In genomic region chr21:34129039-34129891, GRCh38 we compare ENCODE assay signal across 8 cellular contexts. TPM values are rescaled to one million over a fixed set of nuclear protein-coding genes. Genes with fewer than 3 reads are reported as not detected.
DNase-seq lines count a peak whose midpoint lies in the region; ATAC-seq, FAIRE-seq and TF ChIP-seq lines count a peak whose summit lies in the region.

No MANE protein-coding gene starts in this region.

- H3K9me3 Mint-ChIP-seq in CD4-positive, CD25-positive, alpha-beta regulatory T cell = peaks cover 0 to 6% (median 0%) of the 10 kb centered on the region in 7 donors
- peaks cover 5% of the 10 kb centered on the region for H3K9me3 Mint-ChIP-seq in activated CD8-positive, alpha-beta memory T cell treated with anti-CD3 and anti-CD28 coated beads, Interleukin-2, amount 10 ng/mL, durations not matched to agents 7 days and 5 days (ENCODE audit: low read depth)

- 47% methylated on average over 17 of the region's 17 CpGs; no CpG with 5 or more reads in 1 of the 2 experiments for WGBS in H1 (ENCODE audit: extremely low coverage in 1 of 2, insufficient coverage in 1 of 2, insufficient read length in 1 of 2, insufficient replicate concordance in 2 of 2, low coverage in 1 of 2, low lambda C conversion rate in 2 of 2, missing lambda C conversion rate in 1 of 2), 2 experiments

- no peaks in the 10 kb centered on the region for H3K23me2 ChIP-seq in H1 (ENCODE audit: low read depth, low read length)

- H3K27me3 ChIP-seq in CD4-positive, CD25-positive, alpha-beta regulatory T cell (ENCODE audit: control insufficient read depth, insufficient read depth, low read length) = no peaks in the 10 kb centered on the region
- no peaks in the 10 kb centered on the region for H3K27me3 ChIP-seq in H1 (replicated peaks in 1 of 4; ENCODE audit: control insufficient read depth in 3 of 4, extremely low read depth in 1 of 4, insufficient read depth in 3 of 4, low read length in 3 of 4)

- no peak overlapping the region for H3K23ac ChIP-seq in H1 (ENCODE audit: insufficient read length)

- H3K4me3 Mint-ChIP-seq in CD4-positive, CD25-positive, alpha-beta regulatory T cell = peak overlapping the region; percentile 46 to 74 (median 60)
- H3K4me3 Mint-ChIP-seq in activated CD8-positive, alpha-beta memory T cell treated with anti-CD3 and anti-CD28 coated beads, Interleukin-2, amount 10 ng/mL, durations not matched to agents 7 days and 5 days = peak overlapping the region; percentile 38

- peaks cover 56% of the 10 kb centered on the region for H3K4me1 ChIP-seq in CD4-positive, CD25-positive, alpha-beta regulatory T cell (ENCODE audit: control insufficient read depth, insufficient read depth, low read length, poor library complexity, severe bottlenecking)
- peaks cover 12 to 45% (median 37%) of the 10 kb centered on the region in 4 experiments for H3K4me1 ChIP-seq in H1 (replicated peaks in 1 of 4; ENCODE audit: control insufficient read depth in 3 of 4, insufficient read depth in 4 of 4, low read length in 3 of 4)

- peak; percentile 32 for FAIRE-seq in H1 (lab: Jason Lieb, UNC)

- no peaks in the 10 kb centered on the region for H3K9me3 ChIP-seq in CD4-positive, CD25-positive, alpha-beta regulatory T cell (ENCODE audit: control insufficient read depth in 2 of 2, low read length in 2 of 2)
- H3K9me3 ChIP-seq in H1 (ENCODE audit: insufficient read depth in 2 of 2, low read depth in 1 of 2, low read length in 1 of 2) = no peaks in the 10 kb centered on the region

- H2BK15ac ChIP-seq in H1 (ENCODE audit: low read length) = no peak overlapping the region

- peaks cover 35% of the 10 kb centered on the region for H3K36me3 Mint-ChIP-seq in CD4-positive, CD25-positive, alpha-beta regulatory T cell
- H3K36me3 Mint-ChIP-seq in activated CD8-positive, alpha-beta memory T cell treated with anti-CD3 and anti-CD28 coated beads, Interleukin-2, amount 10 ng/mL, durations not matched to agents 7 days and 5 days = peaks cover 80% of the 10 kb centered on the region

- H3K14ac ChIP-seq in H1 (ENCODE audit: insufficient read length) = no peak overlapping the region

- TF ChIP-seq EP300 in H1 (IDR thresholded peaks at IDR 0.05; ENCODE audit: borderline replicate concordance in 1 of 2, low read depth in 2 of 2, low read length in 2 of 2) = no peak

- 0 out of 2 replicates have a peak overlapping the region, but pooled peaks have one; percentile 4 for H2AK5ac ChIP-seq in H1 (ENCODE audit: low read depth, low read length)

- H3K79me1 ChIP-seq in H1 (ENCODE audit: low read depth, low read length) = peaks cover 12% of the 10 kb centered on the region

- peak overlapping the region; percentile 55 for H3K4me3 ChIP-seq in CD4-positive, CD25-positive, alpha-beta regulatory T cell (ENCODE audit: low read depth, low read length)
- peak overlapping the region in 3 of 4 experiments; percentile 18 to 41 (median 21); a peak in 3 of 8 replicates for H3K4me3 ChIP-seq in H1 (ENCODE audit: extremely low read depth in 1 of 4, insufficient read depth in 2 of 4, low read depth in 3 of 4, low read length in 4 of 4)

- ATAC-seq in CD4-positive, CD25-positive, alpha-beta regulatory T cell (ENCODE audit: low read depth in 2 of 2) = peak; percentile 96 to 97
- peak; percentile 97 for ATAC-seq in activated CD8-positive, alpha-beta memory T cell treated with anti-CD3 and anti-CD28 coated beads, Interleukin-2, amount 10 ng/mL, durations not matched to agents 7 days and 5 days
- ATAC-seq in HG03139 (IDR thresholded peaks at IDR 0.05; ENCODE audit: unreplicated experiment) (no peak), GM21737 (IDR thresholded peaks at IDR 0.05; ENCODE audit: unreplicated experiment) (no peak)

- H4K5ac ChIP-seq in H1 (ENCODE audit: insufficient read length, low read depth, low read length) = peak overlapping the region; percentile 11

- no peak overlapping the region for H2AFZ ChIP-seq in H1 (ENCODE audit: low read length)

- H3K18ac ChIP-seq in H1 (ENCODE audit: extremely low read depth, low read length) = peak overlapping the region; percentile 33; the same call in 1 of the 2 replicates

- H4K20me1 ChIP-seq in H1 (replicated peaks in 1 of 2; ENCODE audit: control insufficient read depth in 1 of 2, insufficient read depth in 2 of 2, low read length in 2 of 2) = peaks cover 0 to 9% of the 10 kb centered on the region in 2 experiments

- peaks cover 23 to 87% (median 76%) of the 10 kb centered on the region in 4 donors for H3K4me1 Mint-ChIP-seq in CD4-positive, CD25-positive, alpha-beta regulatory T cell
- peaks cover 59% of the 10 kb centered on the region for H3K4me1 Mint-ChIP-seq in activated CD8-positive, alpha-beta memory T cell treated with anti-CD3 and anti-CD28 coated beads, Interleukin-2, amount 10 ng/mL, durations not matched to agents 7 days and 5 days

- H2BK12ac ChIP-seq in H1 (ENCODE audit: low read depth, low read length) = peak overlapping the region; percentile 55; the same call in 1 of the 2 replicates

- peak overlapping the region; percentile 50 for H4K91ac ChIP-seq in H1 (replicated peaks; ENCODE audit: insufficient read length, low read length)

- peak overlapping the region in 1 of 4 experiments; percentile 45; a peak in 2 of 7 replicates for H3K9ac ChIP-seq in H1 (replicated peaks in 1 of 4; ENCODE audit: extremely low read depth in 1 of 4, low read depth in 3 of 4, low read length in 3 of 4)

- POLR2A ChIA-PET in H1 (lab: Charles Lee; ENCODE audit: partially characterized antibody) = interaction anchor here (0.8 to 3.6 kb wide), 3 partner anchors 70 to 182 kb away, joined by 3 to 10 read pairs (median 8); no protein-coding TSS in a partner anchor

- peak overlapping the region; percentile 81 for H2BK20ac ChIP-seq in H1 (ENCODE audit: low read length)

- peaks cover 30% of the 10 kb centered on the region for H3K36me3 ChIP-seq in CD4-positive, CD25-positive, alpha-beta regulatory T cell (ENCODE audit: control insufficient read depth, insufficient read depth, low read length)
- peaks cover 0 to 21% (median 4%) of the 10 kb centered on the region in 4 experiments; a peak in 4 of 8 replicates for H3K36me3 ChIP-seq in H1 (ENCODE audit: control insufficient read depth in 2 of 4, insufficient read depth in 4 of 4, low read length in 3 of 4)

- peak overlapping the region; percentile 71; the same call in 1 of the 2 replicates for H2BK5ac ChIP-seq in H1 (ENCODE audit: low read depth, low read length)

- peak overlapping the region; percentile 54 to 78 for H3K4me2 ChIP-seq in H1 (ENCODE audit: insufficient read depth in 1 of 2, low read depth in 2 of 2, low read length in 2 of 2)

- H2BK120ac ChIP-seq in H1 (replicated peaks; ENCODE audit: low read depth, low read length) = peak overlapping the region; percentile 76

- peak; percentile 33 to 89 (median 68) for DNase-seq in CD4-positive, CD25-positive, alpha-beta regulatory T cell
- peak; percentile 90 for DNase-seq in NCI-H2029 treated with DMSO at 0.1 percent for 48 hours (lab: John Stamatoyannopoulos, UW)
- DNase-seq in activated CD8-positive, alpha-beta memory T cell treated with anti-CD3 and anti-CD28 coated beads, Interleukin-2, amount 10 ng/mL, durations not matched to agents 7 days and 5 days = peak; percentile 83
- DNase-seq in H1 (ENCODE audit: low read depth in 1 of 2, low spot score in 2 of 2) = peak; percentile 5 to 50
- DNase-seq in middle frontal gyrus (ENCODE audit: extremely low spot score, low spot score) = peak; percentile 77
- DNase-seq in stimulated activated CD8-positive, alpha-beta memory T cell treated with anti-CD3 and anti-CD28 coated beads, Interleukin-2, amount 100 ng/mL, for 48 hours (ENCODE audit: low read depth in 2 of 2) = peak; percentile 33 to 55

- H3K27me3 Mint-ChIP-seq in CD4-positive, CD25-positive, alpha-beta regulatory T cell = no peaks in the 10 kb centered on the region
- H3K27me3 Mint-ChIP-seq in activated CD8-positive, alpha-beta memory T cell treated with anti-CD3 and anti-CD28 coated beads, Interleukin-2, amount 10 ng/mL, durations not matched to agents 7 days and 5 days = no peaks in the 10 kb centered on the region

- peak; percentile 36 to 40; a peak in 3 of 4 replicates for TF ChIP-seq RAD21 in H1 (IDR thresholded peaks at IDR 0.05 in 1 of 2, conservative IDR thresholded peaks at IDR 0.05 in 1 of 2; ENCODE audit: low read depth in 2 of 2, low read length in 2 of 2)

- H3K56ac ChIP-seq in H1 (replicated peaks; ENCODE audit: insufficient read length, low read depth, low read length) = peak overlapping the region; percentile 48

- TF ChIP-seq POLR2A in H1 (IDR thresholded peaks at IDR 0.05; ENCODE audit: control extremely low read depth in 1 of 2, low read depth in 2 of 2, low read length in 2 of 2) = no peak

- CTCF ChIA-PET in activated CD8-positive, alpha-beta memory T cell treated with anti-CD3 and anti-CD28 coated beads, Interleukin-2, amount 10 ng/mL, durations not matched to agents 7 days and 5 days (lab: Charles Lee) = interaction anchor here (0.7 to 2.2 kb wide), 14 partner anchors 8 to 219 kb away, joined by 3 to 18 read pairs (median 6); no protein-coding TSS in a partner anchor
- CTCF ChIA-PET in H1 (lab: Charles Lee; ENCODE audit: partially characterized antibody) = interaction anchor here (0.6 to 7.9 kb wide), 22 partner anchors 8 to 218 kb away, joined by 3 to 56 read pairs (median 4); partner anchors contain the start of genes MRPS6 and SLC5A3

- H4K8ac ChIP-seq in H1 (ENCODE audit: extremely low read depth, insufficient read depth, low read length) = no peak overlapping the region

- H3K4ac ChIP-seq in H1 (replicated peaks; ENCODE audit: insufficient read length, low read depth, low read length) = no peak overlapping the region

- peaks cover 3 to 73% of the 10 kb centered on the region in 2 experiments for H3K79me2 ChIP-seq in H1 (ENCODE audit: control insufficient read depth in 1 of 2, insufficient read depth in 2 of 2, low read length in 2 of 2)

- peak overlapping the region; percentile 68 to 85 (median 84) for H3K27ac Mint-ChIP-seq in CD4-positive, CD25-positive, alpha-beta regulatory T cell
- H3K27ac Mint-ChIP-seq in activated CD8-positive, alpha-beta memory T cell treated with anti-CD3 and anti-CD28 coated beads, Interleukin-2, amount 10 ng/mL, durations not matched to agents 7 days and 5 days = peak overlapping the region; percentile 76

- peak overlapping the region; percentile 62 for H3K27ac ChIP-seq in CD4-positive, CD25-positive, alpha-beta regulatory T cell (ENCODE audit: insufficient read depth, low read length, poor library complexity, severe bottlenecking)
- no peak overlapping the region for H3K27ac ChIP-seq in H1 (ENCODE audit: low read depth, low read length)

- peak in 2 of 3 experiments; percentile 8 to 43; a peak in 2 of 4 replicates for TF ChIP-seq CTCF in H1 (IDR thresholded peaks at IDR 0.05; ENCODE audit: control extremely low read depth in 1 of 3, insufficient read depth in 1 of 3, low read depth in 1 of 3, low read length in 3 of 3)

RNA-seq across cellular contexts. Expression of gene MRPS6, which starts 55.9 kb away (rescaled TPM):
- total RNA-seq in CD4-positive, CD25-positive, alpha-beta regulatory T cell = 34.9 TPM
- 100 to 1,000 TPM; 160 to 203 (median 187) TPM for polyA plus RNA-seq in CD4-positive, CD25-positive, alpha-beta regulatory T cell
- total RNA-seq in activated CD8-positive, alpha-beta memory T cell treated with anti-CD3 and anti-CD28 coated beads, Interleukin-2, amount 10 ng/mL, durations not matched to agents 7 days and 5 days = 100 to 1,000 TPM in 1 of 2 experiments, 10 to 100 TPM in 1; 82.9 to 124 TPM
- 154 and 156 TPM in 2 replicates for total RNA-seq in H1 (2021; fragmentation: NEBNext Ultra II Directional; extraction: Animal tissue kit (Norgen Biotek cat#: 25700))
- polyA plus RNA-seq in H1 (2011; rRNA removed) = 61.3 and 62.7 TPM in 2 replicates
- 69.0 TPM for polyA plus RNA-seq in H1 (2011; cell fraction: cytosol; rRNA removed)
- polyA plus RNA-seq in H1 (2011; cell fraction: nucleus; rRNA removed) = 30.3 TPM
- 92.0 to 134 TPM (median 121 TPM) in 4 replicates for polyA plus RNA-seq in H1 (2012, experiment 1 of 2)
- polyA plus RNA-seq in H1 (2012, experiment 2 of 2) = 158 TPM
- polyA plus RNA-seq in H1 (2013, experiment 1 of 2) = 171 TPM
- polyA plus RNA-seq in H1 (2013, experiment 2 of 2) = 185 TPM
- polyA minus RNA-seq in H1 (2011; rRNA and poly(A)+ RNA removed) = 17.3 and 19.4 TPM in 2 replicates
- 15.8 TPM for polyA minus RNA-seq in H1 (2011; cell fraction: cytosol; rRNA and poly(A)+ RNA removed)
- 33.2 TPM for polyA minus RNA-seq in H1 (2011; cell fraction: nucleus; rRNA and poly(A)+ RNA removed)

RNA-seq across cellular contexts. Expression of gene SLC5A3, which starts 55.9 kb away (rescaled TPM):
- 13.7 TPM for total RNA-seq in CD4-positive, CD25-positive, alpha-beta regulatory T cell
- polyA plus RNA-seq in CD4-positive, CD25-positive, alpha-beta regulatory T cell = 1 to 10 TPM; 1.0 to 2.4 (median 1.9) TPM
- 10 to 100 TPM; 29.2 to 34.7 TPM for total RNA-seq in activated CD8-positive, alpha-beta memory T cell treated with anti-CD3 and anti-CD28 coated beads, Interleukin-2, amount 10 ng/mL, durations not matched to agents 7 days and 5 days
- total RNA-seq in H1 (2021; fragmentation: NEBNext Ultra II Directional; extraction: Animal tissue kit (Norgen Biotek cat#: 25700)) = 19.4 TPM in 2 replicates
- 2.4 and 4.0 TPM in 2 replicates for polyA plus RNA-seq in H1 (2011; rRNA removed)
- polyA plus RNA-seq in H1 (2011; cell fraction: cytosol; rRNA removed) = 4.2 TPM
- 3.0 TPM for polyA plus RNA-seq in H1 (2011; cell fraction: nucleus; rRNA removed)
- polyA plus RNA-seq in H1 (2012, experiment 1 of 2) = 3.3 to 5.8 TPM (median 4.2 TPM) in 4 replicates
- 0.25 TPM for polyA plus RNA-seq in H1 (2012, experiment 2 of 2)
- 9.6 TPM for polyA plus RNA-seq in H1 (2013, experiment 1 of 2)
- polyA plus RNA-seq in H1 (2013, experiment 2 of 2) = 8.5 TPM
- 21.0 and 25.5 TPM in 2 replicates for polyA minus RNA-seq in H1 (2011; rRNA and poly(A)+ RNA removed)
- 11.6 TPM for polyA minus RNA-seq in H1 (2011; cell fraction: cytosol; rRNA and poly(A)+ RNA removed)
- polyA minus RNA-seq in H1 (2011; cell fraction: nucleus; rRNA and poly(A)+ RNA removed) = 44.9 TPM

Comparison
In these comparisons a context has a peak if more than half of its experiments do, and no peak if none do; other contexts are left out.
1. ATAC-seq: peak in CD4-positive, CD25-positive, alpha-beta regulatory T cell (2 of 2) and activated CD8-positive, alpha-beta memory T cell treated with anti-CD3 and anti-CD28 coated beads, Interleukin-2, amount 10 ng/mL, durations not matched to agents 7 days and 5 days (single experiment); none in HG03139 (single experiment) and GM21737 (single experiment).
2. DNase-seq: peak in every context shown above with its lines; median percentile 90 in NCI-H2029 treated with DMSO at 0.1 percent for 48 hours; 83 in activated CD8-positive, alpha-beta memory T cell treated with anti-CD3 and anti-CD28 coated beads, Interleukin-2, amount 10 ng/mL, durations not matched to agents 7 days and 5 days; 77 in middle frontal gyrus; 68 in CD4-positive, CD25-positive, alpha-beta regulatory T cell; 44 in stimulated activated CD8-positive, alpha-beta memory T cell treated with anti-CD3 and anti-CD28 coated beads, Interleukin-2, amount 100 ng/mL, for 48 hours; 28 in H1.